Comparison of ENCODE assay signal across 16 cellular contexts in the genomic region with DNA sequence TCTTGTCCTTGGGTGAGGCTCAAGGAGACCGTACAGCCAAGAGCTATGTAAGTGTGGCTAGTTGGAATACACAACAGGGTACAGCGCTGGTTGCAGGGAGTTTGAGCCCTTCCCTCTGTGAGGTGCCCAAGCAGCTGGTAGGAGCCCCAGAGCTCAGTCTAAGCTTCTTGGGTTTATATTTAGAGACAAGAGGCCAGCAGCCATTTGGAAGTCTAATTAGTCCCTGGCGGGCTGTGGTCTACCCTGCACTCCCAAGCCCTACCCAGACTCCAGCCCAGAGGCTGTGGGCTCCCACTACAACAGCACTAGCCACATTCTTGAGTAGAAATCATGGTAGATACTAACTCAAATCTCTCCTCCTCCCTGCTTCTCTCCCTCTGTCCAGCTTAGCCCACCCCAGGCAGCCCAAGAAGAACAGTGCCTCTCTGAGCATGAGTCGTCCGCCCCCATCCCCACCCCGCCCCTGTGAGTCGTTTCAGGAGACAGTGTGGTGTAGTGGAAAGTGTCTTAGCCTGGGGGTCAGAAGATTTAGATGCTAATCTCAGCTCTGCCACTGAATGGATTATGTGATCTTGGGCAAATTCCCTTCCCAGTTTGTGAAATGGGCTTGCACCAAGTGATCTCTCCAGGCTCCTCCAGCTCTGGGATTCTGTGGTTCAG.
DNase-seq lines count a peak whose midpoint lies in the region; ATAC-seq lines count a peak whose summit lies in the region.
"Had no signal": no experiment of that assay in that cellular context is flagged by ENCODE, and none has a peak within 500 bp of the region (broad histone marks: within the 10 kb centered on the region; RNA-seq: fewer than 3 reads in every experiment).

No MANE protein-coding gene starts in this region.

- peaks cover 11 to 16% of the 10 kb centered on the region in 2 donors for H3K4me1 Mint-ChIP-seq in effector memory CD8-positive, alpha-beta T cell (ENCODE audit: low read depth in 2 of 2)

- DNase-seq in activated T-cell treated with anti-CD3 and anti-CD28 coated beads for 48 hours (ENCODE audit: low read depth) (peak; percentile 39), NT2/D1 (ENCODE audit: low read depth, low spot score) (peak; percentile 23), GM19238 (ENCODE audit: insufficient read length, low spot score) (no peak), OCI-M2 (lab: John Stamatoyannopoulos, UW; ENCODE audit: unreplicated experiment) (no peak)
- DNase-seq in activated T-cell treated with anti-CD3 and anti-CD28 coated beads, Interleukin-2, amount 50 U/mL, for 1 hour = no peak
- no peak for DNase-seq in effector memory CD8-positive, alpha-beta T cell
- peak; percentile 54 for DNase-seq in stimulated activated CD8-positive, alpha-beta memory T cell treated with anti-CD3 and anti-CD28 coated beads, Interleukin-4, amount 100 ng/mL, for 48 hours
- DNase-seq: ACHN; activated B cell treated with CpG ODN at 0.5 μM for 24 hours; activated naive CD8-positive, alpha-beta T cell treated with anti-CD3 and anti-CD28 coated beads, Interleukin-2, amount 10 ng/mL, durations not matched to agents 7 days and 5 days; colonic mucosa; foreskin keratinocyte; NCI-H1694 had no signal

- H3K27ac Mint-ChIP-seq in effector memory CD8-positive, alpha-beta T cell = peak overlapping the region; percentile 16 to 70
- H3K27ac Mint-ChIP-seq: activated B cell treated with CpG ODN at 0.5 μM for 24 hours; activated naive CD8-positive, alpha-beta T cell treated with anti-CD3 and anti-CD28 coated beads, Interleukin-2, amount 10 ng/mL, durations not matched to agents 7 days and 5 days had no signal

- no peak overlapping the region for H3K9ac ChIP-seq in NT2/D1 (ENCODE audit: insufficient read length, low read depth)

- H3K27me3 ChIP-seq in NT2/D1 (ENCODE audit: insufficient read depth, insufficient read length) = no peaks in the 10 kb centered on the region
- H3K27me3 ChIP-seq: colonic mucosa, foreskin keratinocyte had no signal

- no peak overlapping the region for H3K4me3 ChIP-seq in NT2/D1 (ENCODE audit: insufficient read length, low read depth)
- H3K4me3 ChIP-seq: colonic mucosa, GM23338, SK-N-MC had no signal

- no peak for ATAC-seq in effector memory CD8-positive, alpha-beta T cell (replicated peaks)
- ATAC-seq in HG02763 (IDR thresholded peaks at IDR 0.05; ENCODE audit: unreplicated experiment) = no peak
- ATAC-seq: foreskin keratinocyte, GM23338 had no signal

- H3K36me3 ChIP-seq in NT2/D1 (ENCODE audit: insufficient read depth, insufficient read length, low read length) = peaks cover 69% of the 10 kb centered on the region

- peaks cover 15% of the 10 kb centered on the region for H3K4me1 ChIP-seq in NT2/D1 (ENCODE audit: insufficient read depth, insufficient read length)
- H3K4me1 ChIP-seq: colonic mucosa, foreskin keratinocyte had no signal

- no peaks in the 10 kb centered on the region for H3K9me3 Mint-ChIP-seq in effector memory CD8-positive, alpha-beta T cell
- H3K9me3 Mint-ChIP-seq: activated B cell treated with CpG ODN at 0.5 μM for 24 hours; activated naive CD8-positive, alpha-beta T cell treated with anti-CD3 and anti-CD28 coated beads, Interleukin-2, amount 10 ng/mL, durations not matched to agents 7 days and 5 days; GM23338 had no signal

- no peak overlapping the region for H3K4me3 Mint-ChIP-seq in effector memory CD8-positive, alpha-beta T cell
- H3K4me3 Mint-ChIP-seq: activated B cell treated with CpG ODN at 0.5 μM for 24 hours; activated naive CD8-positive, alpha-beta T cell treated with anti-CD3 and anti-CD28 coated beads, Interleukin-2, amount 10 ng/mL, durations not matched to agents 7 days and 5 days; GM23338 had no signal

- no peaks in the 10 kb centered on the region for H3K27me3 Mint-ChIP-seq in effector memory CD8-positive, alpha-beta T cell
- H3K27me3 Mint-ChIP-seq: activated B cell treated with CpG ODN at 0.5 μM for 24 hours; activated naive CD8-positive, alpha-beta T cell treated with anti-CD3 and anti-CD28 coated beads, Interleukin-2, amount 10 ng/mL, durations not matched to agents 7 days and 5 days had no signal

- H3K9me3 ChIP-seq in NT2/D1 (ENCODE audit: insufficient read depth, low read length) = no peaks in the 10 kb centered on the region
- H3K9me3 ChIP-seq: colonic mucosa had no signal

- H3K36me3 Mint-ChIP-seq in effector memory CD8-positive, alpha-beta T cell (ENCODE audit: insufficient read depth) = peaks cover 50% of the 10 kb centered on the region

Comparison
In these comparisons a context has a peak if more than half of its experiments do, and no peak if none do; other contexts are left out.
1. DNase-seq: peak in activated T-cell treated with anti-CD3 and anti-CD28 coated beads for 48 hours (single experiment), NT2/D1 (single experiment) and stimulated activated CD8-positive, alpha-beta memory T cell treated with anti-CD3 and anti-CD28 coated beads, Interleukin-4, amount 100 ng/mL, for 48 hours (single experiment); none in activated T-cell treated with anti-CD3 and anti-CD28 coated beads, Interleukin-2, amount 50 U/mL, for 1 hour (single experiment), effector memory CD8-positive, alpha-beta T cell (0 of 3), GM19238 (single experiment) and OCI-M2 (single experiment).